Comparison of ENCODE assay signal across 8 cellular contexts in genomic region chr5:1494780-1495524, GRCh38. TPM values are rescaled to one million over a fixed set of nuclear protein-coding genes. Genes with fewer than 3 reads are reported as not detected.
DNase-seq lines count a peak whose midpoint lies in the region; ATAC-seq and TF ChIP-seq lines count a peak whose summit lies in the region.

No MANE protein-coding gene starts in this region.

- peak; percentile 51 for DNase-seq in UCSD-AML1 (lab: John Stamatoyannopoulos, UW; ENCODE audit: unreplicated experiment)
- DNase-seq in posterior vena cava (ENCODE audit: low spot score), result peak; percentile 90
- no peak for DNase-seq in omental fat pad (ENCODE audit: low spot score)
- DNase-seq in HPDE6-E6E7 (ENCODE audit: extremely low spot score), result no peak
- DNase-seq in OCI-M2 (lab: John Stamatoyannopoulos, UW; ENCODE audit: unreplicated experiment), result no peak
- DNase-seq in NCI-H226, result no peak

- intact Hi-C loops in posterior vena cava (cut with DNase I), result no loop called here

- ATAC-seq in GM18907 (IDR thresholded peaks at IDR 0.05; ENCODE audit: unreplicated experiment), result peak; percentile 42
- peak; percentile 43 for ATAC-seq in HG02885 (IDR thresholded peaks at IDR 0.05; ENCODE audit: poor library complexity, unreplicated experiment)
- no peak for ATAC-seq in omental fat pad (ENCODE audit: low FRiP score)

- no peak for TF ChIP-seq CTCF in omental fat pad (IDR thresholded peaks at IDR 0.05)

RNA-seq across cellular contexts. Expression of gene LPCAT1, which starts 28.8 kb away (rescaled TPM):
- total RNA-seq in posterior vena cava, result 10 to 100 TPM; 30.8 to 36.9 TPM
- total RNA-seq in omental fat pad, result 10 to 100 TPM; 22.3 to 37.1 (median 34.5) TPM

RNA-seq across cellular contexts. Expression of gene SLC6A3, which starts 49.7 kb away (rescaled TPM):
- total RNA-seq in posterior vena cava (under 1 TPM; 0.10 to 0.19 TPM), omental fat pad (1 to 10 TPM in 1 of 4 donors, under 1 TPM in 3; 0.32 to 1.2 (median 0.55) TPM)

Comparison
In these comparisons a context has a peak if more than half of its experiments do, and no peak if none do; other contexts are left out.
1. DNase-seq: peak in UCSD-AML1 (single experiment) and posterior vena cava (single experiment); none in omental fat pad (single experiment), HPDE6-E6E7 (single experiment), OCI-M2 (single experiment) and NCI-H226 (single experiment).